In the genomic region with DNA sequence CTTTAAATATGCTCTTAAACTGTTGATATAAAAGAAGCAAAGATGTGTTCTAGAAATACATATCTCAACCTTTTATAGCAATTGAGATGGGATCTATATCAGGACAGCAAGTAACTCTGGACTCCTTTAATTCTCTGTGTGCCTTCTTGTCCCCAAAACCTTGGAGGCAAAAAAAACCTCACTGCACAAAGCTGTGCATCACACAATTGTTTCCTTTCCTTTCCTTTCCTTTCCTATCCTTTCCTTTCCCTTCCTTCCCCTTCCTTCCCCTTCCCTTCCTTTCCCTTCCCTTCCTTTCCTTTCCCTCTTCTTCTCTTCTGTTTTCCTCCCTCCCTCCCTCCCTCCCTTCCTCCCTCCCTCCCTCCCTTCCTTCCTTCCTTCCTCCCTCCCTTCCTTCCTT, we compare ENCODE assay signal across 19 cellular contexts.
"Had no signal": no experiment of that assay in that cellular context is flagged by ENCODE, and none has a peak within 500 bp of the region (broad histone marks: within the 10 kb centered on the region; RNA-seq: fewer than 3 reads in every experiment).

No MANE protein-coding gene starts in this region.

- H3K4me1 ChIP-seq: colonic mucosa, gastrocnemius medialis, heart left ventricle had no signal

- H3K4me3 ChIP-seq: colonic mucosa, coronary artery, esophagus muscularis mucosa, esophagus squamous epithelium, gastrocnemius medialis, gastroesophageal sphincter, heart left ventricle, heart right ventricle had no signal

- H3K27me3 ChIP-seq: colonic mucosa, dorsolateral prefrontal cortex, esophagus muscularis mucosa, gastrocnemius medialis, gastroesophageal sphincter had no signal

- H3K27ac ChIP-seq: colonic mucosa, coronary artery, dorsolateral prefrontal cortex, epithelial cell of prostate, esophagus muscularis mucosa, esophagus squamous epithelium, foreskin keratinocyte, gastrocnemius medialis, gastroesophageal sphincter, heart left ventricle, heart right ventricle had no signal

- H3K36me3 ChIP-seq: colonic mucosa, esophagus muscularis mucosa, esophagus squamous epithelium, gastrocnemius medialis, gastroesophageal sphincter, heart left ventricle, heart right ventricle had no signal

- FAIRE-seq: colon, endometrium, frontal cortex had no signal

- H3K9me3 ChIP-seq: colonic mucosa, esophagus muscularis mucosa, esophagus squamous epithelium, gastrocnemius medialis, gastroesophageal sphincter, heart left ventricle, heart right ventricle had no signal

- DNase-seq: colonic mucosa; cortex of kidney; dermis blood vessel endothelial cell; effector CD4-positive, alpha-beta T cell; esophagus squamous epithelium; foreskin melanocyte; gastrocnemius medialis; glutamatergic neuron; heart left ventricle had no signal
